In genomic region chr4:5863461-5864113, GRCh38 we compare ENCODE assay signal across 9 cellular contexts. TPM values are rescaled to one million over a fixed set of nuclear protein-coding genes. Genes with fewer than 3 reads are reported as not detected.
DNase-seq lines count a peak whose midpoint lies in the region; ATAC-seq and TF ChIP-seq lines count a peak whose summit lies in the region.
"Had no signal": no experiment of that assay in that cellular context is flagged by ENCODE, and none has a peak within 500 bp of the region (broad histone marks: within the 10 kb centered on the region; RNA-seq: fewer than 3 reads in every experiment).

No MANE protein-coding gene starts in this region.

- H3K27ac Mint-ChIP-seq in osteocyte (ENCODE audit: unreplicated experiment), result no peak overlapping the region
- H3K27ac Mint-ChIP-seq: B cell had no signal

- peaks cover 1% of the 10 kb centered on the region for H3K36me3 Mint-ChIP-seq in osteocyte (ENCODE audit: unreplicated experiment)

- H3K4me1 ChIP-seq in RWPE2 (ENCODE audit: insufficient read depth, poor library complexity, severe bottlenecking), result peaks cover 6% of the 10 kb centered on the region

- H3K4me3 Mint-ChIP-seq in osteocyte (ENCODE audit: unreplicated experiment), result no peak overlapping the region
- H3K4me3 Mint-ChIP-seq: B cell had no signal

- H3K36me3 ChIP-seq in RWPE2 (ENCODE audit: low read depth), result no peaks in the 10 kb centered on the region

- TF ChIP-seq CTCF in RWPE2 (IDR thresholded peaks at IDR 0.05; ENCODE audit: poor library complexity, severe bottlenecking), result no peak
- TF ChIP-seq CTCF in osteocyte (IDR thresholded peaks at IDR 0.05), result no peak

- DNase-seq in NCI-H2196 (lab: John Stamatoyannopoulos, UW; ENCODE audit: unreplicated experiment), result peak; percentile 59
- DNase-seq in NCI-H2196 treated with DMSO at 0.1 percent for 48 hours (lab: John Stamatoyannopoulos, UW; ENCODE audit: unreplicated experiment), result no peak
- DNase-seq in RWPE2 (ENCODE audit: low spot score), result no peak
- DNase-seq in epithelial cell of prostate (ENCODE audit: low read depth, low spot score), result peak; percentile 90
- DNase-seq in stimulated activated CD4-positive, alpha-beta T cell treated with anti-CD3 and anti-CD28 coated beads, Interleukin-4, amount 100 ng/mL, for 48 hours (ENCODE audit: low read depth in 2 of 2), result peak; percentile 47 to 48
- DNase-seq in NCI-H345 treated with DMSO at 0.1 percent for 48 hours (lab: John Stamatoyannopoulos, UW; ENCODE audit: unreplicated experiment), result no peak
- no peak for DNase-seq in osteocyte (ENCODE audit: extremely low spot score, unreplicated experiment)

- peak; percentile 95 for ATAC-seq in RWPE2 (ENCODE audit: low read depth)
- ATAC-seq in GM21619 (IDR thresholded peaks at IDR 0.05; ENCODE audit: unreplicated experiment), result no peak

- peaks cover 13% of the 10 kb centered on the region for H3K27me3 ChIP-seq in RWPE2 (ENCODE audit: insufficient read depth, poor library complexity, severe bottlenecking)

- no peak overlapping the region for H3K4me3 ChIP-seq in RWPE2 (ENCODE audit: severe bottlenecking)

- H3K4me1 Mint-ChIP-seq in osteocyte (ENCODE audit: unreplicated experiment), result peaks cover 9% of the 10 kb centered on the region

- H3K9me3 Mint-ChIP-seq in osteocyte (ENCODE audit: unreplicated experiment), result no peaks in the 10 kb centered on the region

- H3K9me3 ChIP-seq in RWPE2 (ENCODE audit: severe bottlenecking), result no peaks in the 10 kb centered on the region

- no peak overlapping the region for H3K27ac ChIP-seq in RWPE2 (ENCODE audit: poor library complexity, severe bottlenecking)
- no peak overlapping the region for H3K27ac ChIP-seq in epithelial cell of prostate

- H3K27me3 Mint-ChIP-seq in osteocyte (ENCODE audit: unreplicated experiment), result no peaks in the 10 kb centered on the region

RNA-seq across cellular contexts. Expression of gene CRMP1, which starts 29.3 kb away (rescaled TPM):
- 24.5 and 24.7 TPM in 2 replicates for total RNA-seq in osteocyte
- total RNA-seq: B cell had no signal

Comparison
In these comparisons a context has a peak if more than half of its experiments do, and no peak if none do; other contexts are left out.
1. DNase-seq: peak in NCI-H2196 (single experiment), epithelial cell of prostate (single experiment) and stimulated activated CD4-positive, alpha-beta T cell treated with anti-CD3 and anti-CD28 coated beads, Interleukin-4, amount 100 ng/mL, for 48 hours (2 of 2); none in NCI-H2196 treated with DMSO at 0.1 percent for 48 hours (single experiment), RWPE2 (single experiment), NCI-H345 treated with DMSO at 0.1 percent for 48 hours (single experiment) and osteocyte (single experiment).